In the genomic region with DNA sequence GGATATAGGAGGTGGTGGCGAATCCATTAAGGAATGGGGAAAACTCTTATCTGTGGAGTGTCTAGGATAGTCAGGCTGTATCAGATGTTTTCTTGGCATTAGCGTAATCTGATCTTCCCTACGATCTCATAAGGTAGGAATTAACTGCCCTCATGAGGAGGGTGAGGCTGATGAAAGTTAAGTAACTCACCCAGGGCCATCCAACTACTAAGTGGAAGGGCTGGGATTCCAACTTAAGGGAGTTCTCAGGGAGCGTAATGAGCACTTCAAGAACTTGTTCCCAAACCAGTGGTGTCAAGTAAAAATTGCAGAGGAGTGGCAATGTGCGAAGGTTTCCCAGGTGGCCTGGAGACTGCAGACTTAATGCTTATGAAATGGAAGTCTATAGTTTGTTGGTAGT, we compare ENCODE assay signal across 15 cellular contexts. TPM values are rescaled to one million over a fixed set of nuclear protein-coding genes. Genes with fewer than 3 reads are reported as not detected.
DNase-seq lines count a peak whose midpoint lies in the region; ATAC-seq and TF ChIP-seq lines count a peak whose summit lies in the region.
"Had no signal": no experiment of that assay in that cellular context is flagged by ENCODE, and none has a peak within 500 bp of the region (broad histone marks: within the 10 kb centered on the region; RNA-seq: fewer than 3 reads in every experiment).

No MANE protein-coding gene starts in this region.

- H3K4me3 Mint-ChIP-seq in Caco-2 (ENCODE audit: unreplicated experiment): no peak overlapping the region
- H3K4me3 Mint-ChIP-seq in activated T-cell treated with anti-CD3 and anti-CD28 coated beads, Interleukin-2, amount 50 U/mL, for 4 hours: no peak overlapping the region
- H3K4me3 Mint-ChIP-seq: activated naive CD8-positive, alpha-beta T cell treated with anti-CD3 and anti-CD28 coated beads, Interleukin-2, amount 10 ng/mL, durations not matched to agents 7 days and 5 days had no signal

- H3K27me3 ChIP-seq in Caco-2 (replicated peaks; ENCODE audit: control insufficient read depth, insufficient read depth, low read length): no peaks in the 10 kb centered on the region
- H3K27me3 ChIP-seq: dorsolateral prefrontal cortex had no signal

- H3K27me3 Mint-ChIP-seq in Caco-2 (ENCODE audit: insufficient read depth, unreplicated experiment): no peaks in the 10 kb centered on the region
- no peaks in the 10 kb centered on the region for H3K27me3 Mint-ChIP-seq in activated T-cell treated with anti-CD3 and anti-CD28 coated beads, Interleukin-2, amount 50 U/mL, for 4 hours (ENCODE audit: low read depth)
- H3K27me3 Mint-ChIP-seq: activated naive CD8-positive, alpha-beta T cell treated with anti-CD3 and anti-CD28 coated beads, Interleukin-2, amount 10 ng/mL, durations not matched to agents 7 days and 5 days had no signal

- BruUV-seq in Caco-2 (replicated peaks; lab: Mats Ljungman, UMichigan): no TSS peak

- TF ChIP-seq CTCF in Caco-2 (IDR thresholded peaks at IDR 0.05; ENCODE audit: insufficient read depth in 1 of 2, low read depth in 1 of 2, low read length in 1 of 2, severe bottlenecking in 1 of 2, unreplicated experiment in 1 of 2): no peak

- no peak for ATAC-seq in GM21619 (IDR thresholded peaks at IDR 0.05; ENCODE audit: unreplicated experiment)
- no peak for ATAC-seq in activated T-cell treated with anti-CD3 and anti-CD28 coated beads, Interleukin-2, amount 50 U/mL, for 4 hours
- ATAC-seq: mucosa of descending colon; stimulated activated naive CD8-positive, alpha-beta T cell treated with anti-CD3 and anti-CD28 coated beads, Interleukin-15, Interleukin-2, amounts not matched to agents 100 U/mL and 50 U/mL, for 24 hours had no signal

- DNase-seq in Caco-2: no peak
- DNase-seq in HS-5 (ENCODE audit: low read depth): peak; percentile 26
- DNase-seq in amniotic epithelial cell (ENCODE audit: low read depth): peak; percentile 18
- peak; percentile 9 for DNase-seq in kidney tubule cell (ENCODE audit: low spot score)
- DNase-seq in activated T-cell treated with anti-CD3 and anti-CD28 coated beads, Interleukin-2, amount 50 U/mL, for 4 hours: no peak
- no peak for DNase-seq in Kasumi-1 (lab: John Stamatoyannopoulos, UW)
- DNase-seq in GM19240 (ENCODE audit: insufficient read length, low spot score): no peak
- DNase-seq: activated naive CD8-positive, alpha-beta T cell treated with anti-CD3 and anti-CD28 coated beads, Interleukin-2, amount 10 ng/mL, durations not matched to agents 7 days and 5 days; dorsolateral prefrontal cortex; mucosa of descending colon; NCI-H1694; stimulated activated CD4-positive, alpha-beta T cell treated with anti-CD3 and anti-CD28 coated beads, Interleukin-4, amount 100 ng/mL, for 1 hour; stimulated activated naive CD8-positive, alpha-beta T cell treated with anti-CD3 and anti-CD28 coated beads, Interleukin-15, Interleukin-2, amounts not matched to agents 100 U/mL and 50 U/mL, for 24 hours; T1000 had no signal

- no peaks in the 10 kb centered on the region for H3K36me3 ChIP-seq in Caco-2 (ENCODE audit: control insufficient read depth, insufficient read depth, low read length)

- H3K27ac Mint-ChIP-seq in Caco-2 (ENCODE audit: unreplicated experiment): peak overlapping the region; percentile 2
- H3K27ac Mint-ChIP-seq: activated naive CD8-positive, alpha-beta T cell treated with anti-CD3 and anti-CD28 coated beads, Interleukin-2, amount 10 ng/mL, durations not matched to agents 7 days and 5 days had no signal

- no peaks in the 10 kb centered on the region for H3K36me3 Mint-ChIP-seq in Caco-2 (ENCODE audit: insufficient read depth, unreplicated experiment)
- H3K36me3 Mint-ChIP-seq in activated T-cell treated with anti-CD3 and anti-CD28 coated beads, Interleukin-2, amount 50 U/mL, for 4 hours (ENCODE audit: insufficient read depth): no peaks in the 10 kb centered on the region
- H3K36me3 Mint-ChIP-seq: activated naive CD8-positive, alpha-beta T cell treated with anti-CD3 and anti-CD28 coated beads, Interleukin-2, amount 10 ng/mL, durations not matched to agents 7 days and 5 days had no signal

- intact Hi-C loops in Caco-2 (cut with micrococcal nuclease; ENCODE audit: unreplicated experiment): no loop called here

- POLR2A ChIA-PET in Caco-2 (lab: Charles Lee): no interaction called here

- no peaks in the 10 kb centered on the region for H3K9me3 Mint-ChIP-seq in Caco-2 (ENCODE audit: unreplicated experiment)
- H3K9me3 Mint-ChIP-seq in activated T-cell treated with anti-CD3 and anti-CD28 coated beads, Interleukin-2, amount 50 U/mL, for 4 hours: no peaks in the 10 kb centered on the region
- H3K9me3 Mint-ChIP-seq: activated naive CD8-positive, alpha-beta T cell treated with anti-CD3 and anti-CD28 coated beads, Interleukin-2, amount 10 ng/mL, durations not matched to agents 7 days and 5 days had no signal

- H3K9me3 ChIP-seq in Caco-2: no peaks in the 10 kb centered on the region
- H3K9me3 ChIP-seq: mucosa of descending colon had no signal

- peaks cover 8% of the 10 kb centered on the region for H3K4me1 Mint-ChIP-seq in Caco-2 (ENCODE audit: low read depth, unreplicated experiment)
- no peaks in the 10 kb centered on the region for H3K4me1 Mint-ChIP-seq in activated T-cell treated with anti-CD3 and anti-CD28 coated beads, Interleukin-2, amount 50 U/mL, for 4 hours (ENCODE audit: low read depth)
- H3K4me1 Mint-ChIP-seq: activated naive CD8-positive, alpha-beta T cell treated with anti-CD3 and anti-CD28 coated beads, Interleukin-2, amount 10 ng/mL, durations not matched to agents 7 days and 5 days had no signal

- no peak overlapping the region for H3K4me3 ChIP-seq in Caco-2 (ENCODE audit: low read depth, low read length)
- H3K4me3 ChIP-seq: dorsolateral prefrontal cortex, mucosa of descending colon had no signal

- peaks cover 11% of the 10 kb centered on the region; the same call in 1 of the 2 replicates for H3K4me1 ChIP-seq in Caco-2

- CTCF ChIA-PET in Caco-2 (lab: Charles Lee): no interaction called here

RNA-seq across cellular contexts. Expression of a gene that starts 55.9 kb away (rescaled TPM):
- total RNA-seq in Caco-2 (2022): 16.8 and 19.2 TPM in 2 replicates
- 10 to 100 TPM; 11.1 to 12.1 (median 11.2) TPM for total RNA-seq in activated T-cell treated with anti-CD3 and anti-CD28 coated beads, Interleukin-2, amount 50 U/mL, for 4 hours

Comparison
In these comparisons a context has a peak if more than half of its experiments do, and no peak if none do; other contexts are left out.
1. DNase-seq: peak in HS-5 (single experiment), amniotic epithelial cell (single experiment) and kidney tubule cell (single experiment); none in Caco-2 (0 of 2), activated T-cell treated with anti-CD3 and anti-CD28 coated beads, Interleukin-2, amount 50 U/mL, for 4 hours (single experiment), Kasumi-1 (0 of 2) and GM19240 (single experiment).